In genomic region chr6:6225885-6226284, GRCh38 we compare ENCODE assay signal across 20 cellular contexts.
"Had no signal": no experiment of that assay in that cellular context is flagged by ENCODE, and none has a peak within 500 bp of the region (broad histone marks: within the 10 kb centered on the region; RNA-seq: fewer than 3 reads in every experiment).

No MANE protein-coding gene starts in this region.

- H3K27me3 ChIP-seq: body of pancreas, cardiac muscle cell, gastroesophageal sphincter, neutrophil, ovary, right atrium auricular region had no signal

- DNase-seq: activated CD4-positive, alpha-beta memory T cell treated with anti-CD3 and anti-CD28 coated beads, Interleukin-2, amount 10 ng/mL, durations not matched to agents 7 days and 5 days; activated CD4-positive, alpha-beta T cell treated with anti-CD3 and anti-CD28 coated beads, Interleukin-2, amount 10 ng/mL, durations not matched to agents 24 days and 14 days; activated gamma-delta T cell treated with Interleukin-2 at 50 U/mL for 16 hours; activated T-cell treated with anti-CD3 and anti-CD28 coated beads for 4 hours; anterior cingulate cortex; body of pancreas; head of caudate nucleus; hypothalamus; ovary; stimulated activated CD4-positive, alpha-beta T cell treated with anti-CD3 and anti-CD28 coated beads, Interleukin-12 subunit alpha, Interleukin-12 subunit beta, amount 100 ng/mL, for 4 hours; stimulated activated CD4-positive, alpha-beta T cell treated with anti-CD3 and anti-CD28 coated beads, Interleukin-4, amount 100 ng/mL, for 4 hours; stimulated activated naive CD8-positive, alpha-beta T cell treated with anti-CD3 and anti-CD28 coated beads, Interleukin-15, Interleukin-2, amounts not matched to agents 100 U/mL and 50 U/mL, for 24 hours; T-helper 17 cell had no signal

- FAIRE-seq: urothelium cell line had no signal

- H3K4me1 ChIP-seq: body of pancreas, gastroesophageal sphincter, prostate gland, right atrium auricular region had no signal

- H3K36me3 ChIP-seq: cardiac muscle cell, gastroesophageal sphincter, neutrophil, ovary, prostate gland, right atrium auricular region had no signal

- ATAC-seq: body of pancreas; gastroesophageal sphincter; stimulated activated naive CD8-positive, alpha-beta T cell treated with anti-CD3 and anti-CD28 coated beads, Interleukin-15, Interleukin-2, amounts not matched to agents 100 U/mL and 50 U/mL, for 24 hours; T-helper 17 cell had no signal

- H3K9me3 ChIP-seq: body of pancreas, neutrophil, ovary, prostate gland, right atrium auricular region had no signal

- H3K4me3 ChIP-seq: body of pancreas, cardiac muscle cell, gastroesophageal sphincter, ovary, prostate gland, right atrium auricular region had no signal

- H3K27ac ChIP-seq: body of pancreas, cardiac muscle cell, epithelial cell of prostate, gastroesophageal sphincter, neutrophil, ovary, prostate gland, right atrium auricular region had no signal
